In the genomic region with DNA sequence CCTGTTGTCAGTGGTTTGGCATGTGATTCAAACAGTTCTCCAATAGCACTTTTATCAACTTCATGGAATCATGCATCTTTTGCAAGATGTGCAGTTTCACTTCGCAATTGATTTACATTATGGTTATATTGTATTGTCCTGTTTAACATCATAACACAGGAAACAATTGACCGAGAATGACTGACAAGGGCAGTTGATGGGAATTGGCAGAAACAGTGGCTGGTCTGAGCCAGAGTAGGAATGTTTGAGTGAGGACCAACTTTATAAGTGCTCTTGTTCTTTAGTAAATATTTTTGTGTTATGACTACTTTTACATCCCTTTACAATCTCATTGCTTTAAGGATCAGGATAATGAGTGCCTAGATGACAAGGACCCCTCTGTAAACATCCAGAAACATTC, we compare ENCODE assay signal across 12 cellular contexts. TPM values are rescaled to one million over a fixed set of nuclear protein-coding genes. Genes with fewer than 3 reads are reported as not detected.
DNase-seq lines count a peak whose midpoint lies in the region; ATAC-seq, FAIRE-seq and TF ChIP-seq lines count a peak whose summit lies in the region.
"Had no signal": no experiment of that assay in that cellular context is flagged by ENCODE, and none has a peak within 500 bp of the region (broad histone marks: within the 10 kb centered on the region; RNA-seq: fewer than 3 reads in every experiment).

No MANE protein-coding gene starts in this region.

- H2BK15ac ChIP-seq in IMR-90 (ENCODE audit: low read depth, low read length): no peak overlapping the region

- no peak overlapping the region for H2AK5ac ChIP-seq in IMR-90 (ENCODE audit: low read depth, low read length)

- H3K4me2 ChIP-seq in A549: peak overlapping the region; percentile 80; the same call in 2 of the 3 replicates
- peak overlapping the region; percentile 87 for H3K4me2 ChIP-seq in IMR-90 (ENCODE audit: low read depth, low read length)
- H3K4me2 ChIP-seq in keratinocyte (ENCODE audit: control insufficient read depth, extremely low read depth, insufficient read depth, low read depth, low read length): peak overlapping the region; percentile 90

- dilution Hi-C loops in IMR-90 (cut with HindIII; ENCODE audit: low sequenced_read_pairs, unreplicated experiment) (no loop called here), keratinocyte (cut with MboI; ENCODE audit: extremely low pct_ligation_motif_present, low sequenced_read_pairs) (no loop called here)

- CTCF ChIA-PET in A549 (lab: Yijun Ruan, JAX): interaction anchor here (1.4 to 3.4 kb wide), 2 partner anchors 8 to 11 kb away, joined by 6 to 21 read pairs; no protein-coding TSS in a partner anchor
- CTCF ChIA-PET in IMR-90 (lab: Yijun Ruan, JAX): interaction anchor here (1.3 kb wide), 1 partner anchor 10 kb away, joined by 3 read pairs; no protein-coding TSS in a partner anchor

- H3K23ac ChIP-seq in IMR-90 (ENCODE audit: low read depth, low read length): peak overlapping the region; percentile 22; the same call in 1 of the 2 replicates

- in situ Hi-C loops in IMR-90 (cut with MboI; ENCODE audit: low sequenced_read_pairs): no loop called here

- H3K27ac ChIP-seq in A549 (no peak overlapping the region), IMR-90 (ENCODE audit: insufficient read depth, low read length) (no peak overlapping the region), breast epithelium (no peak overlapping the region), keratinocyte (ENCODE audit: control insufficient read depth, insufficient read depth, low read length) (no peak overlapping the region)
- H3K27ac ChIP-seq: C4-2B had no signal

- no peak overlapping the region for H4K8ac ChIP-seq in IMR-90 (ENCODE audit: low read depth in 2 of 2, low read length in 2 of 2)

- no peak overlapping the region for H2AK9ac ChIP-seq in IMR-90 (replicated peaks; ENCODE audit: low read depth, low read length, poor library complexity)

- H2BK20ac ChIP-seq in IMR-90 (ENCODE audit: low read depth, low read length): no peak overlapping the region

- no peak overlapping the region for H3K18ac ChIP-seq in IMR-90 (ENCODE audit: low read depth, low read length)

- no peak overlapping the region for H3K14ac ChIP-seq in IMR-90 (replicated peaks; ENCODE audit: low read depth, low read length)

- H3K9ac ChIP-seq in IMR-90 (ENCODE audit: low read depth, low read length) (no peak overlapping the region), keratinocyte (ENCODE audit: control insufficient read depth, extremely low read depth, insufficient read depth, low read length) (no peak overlapping the region)

- H2BK5ac ChIP-seq in IMR-90 (ENCODE audit: low read depth, low read length, poor library complexity, severe bottlenecking): no peak overlapping the region

- H3K56ac ChIP-seq in IMR-90 (ENCODE audit: extremely low read depth, insufficient read depth, low read length): no peak overlapping the region

- H3K9me1 ChIP-seq in IMR-90 (ENCODE audit: insufficient read depth, low read length): peaks cover 4% of the 10 kb centered on the region
- no peaks in the 10 kb centered on the region for H3K9me1 ChIP-seq in keratinocyte (ENCODE audit: control insufficient read depth, extremely low read depth, insufficient read depth, low read length)

- TF ChIP-seq RAD21 in A549 (conservative IDR thresholded peaks at IDR 0.05 in 1 of 2, IDR thresholded peaks at IDR 0.05 in 1 of 2) (no peak), IMR-90 (IDR thresholded peaks at IDR 0.05; ENCODE audit: low read length) (no peak)

- POLR2A ChIA-PET in A549 (lab: Yijun Ruan, JAX): no interaction called here
- POLR2A ChIA-PET in IMR-90 (lab: Charles Lee; ENCODE audit: unreplicated experiment): no interaction called here

- DNase-seq in A549 (ENCODE audit: low read depth in 1 of 2, low spot score in 1 of 2): no peak
- DNase-seq in IMR-90: no peak
- DNase-seq in breast epithelium (ENCODE audit: low spot score in 2 of 2): no peak
- no peak for DNase-seq in keratinocyte (ENCODE audit: low read depth, low spot score)
- no peak for DNase-seq in AML-193 (lab: John Stamatoyannopoulos, UW)
- DNase-seq: NCI-H2029 treated with DMSO at 0.1 percent for 48 hours, SHP77 treated with DMSO at 0.1 percent for 48 hours had no signal

- H3K27me3 ChIP-seq in IMR-90 (ENCODE audit: control insufficient read depth, insufficient read depth, low read length): no peaks in the 10 kb centered on the region
- no peaks in the 10 kb centered on the region for H3K27me3 ChIP-seq in breast epithelium
- no peaks in the 10 kb centered on the region for H3K27me3 ChIP-seq in keratinocyte (ENCODE audit: control insufficient read depth, extremely low read depth, insufficient read depth, low read length)

- H4K5ac ChIP-seq in IMR-90 (ENCODE audit: low read depth, low read length): no peak overlapping the region

- TF ChIP-seq CTCF in A549 (IDR thresholded peaks at IDR 0.05) (no peak), IMR-90 (conservative IDR thresholded peaks at IDR 0.05; ENCODE audit: low read depth, low read length) (no peak), breast epithelium (IDR thresholded peaks at IDR 0.05) (no peak), keratinocyte (optimal IDR thresholded peaks at IDR 0.05 in 1 of 3, IDR thresholded peaks at IDR 0.05 in 1 of 3, conservative IDR thresholded peaks at IDR 0.05 in 1 of 3; ENCODE audit: extremely low read depth in 1 of 3, insufficient read depth in 2 of 3, low read length in 3 of 3) (no peak)

- TF ChIP-seq POLR2A in A549 (IDR thresholded peaks at IDR 0.05; ENCODE audit: low read length): no peak
- no peak for TF ChIP-seq POLR2A in IMR-90 (IDR thresholded peaks at IDR 0.05; ENCODE audit: low read depth, low read length)
- no peak for TF ChIP-seq POLR2A in breast epithelium (IDR thresholded peaks at IDR 0.05)

- 92% methylated on average over 2 of the region's 2 CpGs for WGBS in A549 (ENCODE audit: missing lambda C conversion rate)
- WGBS in IMR-90 (ENCODE audit: extremely low coverage in 2 of 2, insufficient read length in 1 of 2), 2 experiments: no CpG with 5 or more reads among the region's 2 CpGs

- no peak overlapping the region for H4K91ac ChIP-seq in IMR-90 (ENCODE audit: insufficient read depth, low read depth, low read length)

- no peak overlapping the region for H3K4me3 ChIP-seq in A549
- peak overlapping the region; percentile 79; the same call in 1 of the 2 replicates for H3K4me3 ChIP-seq in IMR-90 (ENCODE audit: insufficient read depth, low read depth, low read length)
- peak overlapping the region in 2 of 3 donors; percentile 97 for H3K4me3 ChIP-seq in breast epithelium
- peak overlapping the region in 2 of 3 experiments; percentile 87 to 96 for H3K4me3 ChIP-seq in keratinocyte (ENCODE audit: control insufficient read depth in 2 of 3, extremely low read depth in 1 of 3, insufficient read depth in 2 of 3, low read depth in 1 of 3, low read length in 3 of 3)

- peaks cover 16 to 59% of the 10 kb centered on the region in 2 experiments for H3K79me1 ChIP-seq in IMR-90 (ENCODE audit: low read depth in 1 of 2, low read length in 2 of 2)

- H3K79me2 ChIP-seq in keratinocyte (ENCODE audit: control insufficient read depth, insufficient read depth, low read length): peaks cover 55% of the 10 kb centered on the region

- TF ChIP-seq EP300 in A549 (IDR thresholded peaks at IDR 0.05): no peak

- peaks cover 17% of the 10 kb centered on the region; the same call in 2 of the 3 replicates for H3K4me1 ChIP-seq in A549
- no peaks in the 10 kb centered on the region; the same call in none of the 2 replicates for H3K4me1 ChIP-seq in IMR-90 (ENCODE audit: control insufficient read depth, insufficient read depth, low read length)
- peaks cover 0 to 6% of the 10 kb centered on the region in 2 donors for H3K4me1 ChIP-seq in breast epithelium
- H3K4me1 ChIP-seq in keratinocyte (ENCODE audit: control insufficient read depth, extremely low read depth, insufficient read depth, low read length): peaks cover 11% of the 10 kb centered on the region

- FAIRE-seq in A549 (lab: Jason Lieb, UNC) (no peak), keratinocyte (lab: Jason Lieb, UNC) (no peak)
- FAIRE-seq: GM12892 had no signal

- H4K20me1 ChIP-seq in IMR-90 (ENCODE audit: insufficient read depth, low read length) (peaks cover 17% of the 10 kb centered on the region), keratinocyte (ENCODE audit: control insufficient read depth, extremely low read depth, insufficient read depth, low read length) (no peaks in the 10 kb centered on the region)

- H3K9me3 ChIP-seq in A549: no peaks in the 10 kb centered on the region
- no peaks in the 10 kb centered on the region for H3K9me3 ChIP-seq in IMR-90 (ENCODE audit: control insufficient read depth, insufficient read depth, low read length)
- no peaks in the 10 kb centered on the region for H3K9me3 ChIP-seq in breast epithelium
- H3K9me3 ChIP-seq in keratinocyte (ENCODE audit: control insufficient read depth, low read depth, low read length): no peaks in the 10 kb centered on the region

- no peaks in the 10 kb centered on the region for H3K36me3 ChIP-seq in IMR-90 (ENCODE audit: control insufficient read depth, insufficient read depth, low read length)
- no peaks in the 10 kb centered on the region for H3K36me3 ChIP-seq in breast epithelium
- H3K36me3 ChIP-seq in keratinocyte (ENCODE audit: control insufficient read depth in 2 of 2, extremely low read depth in 1 of 2, insufficient read depth in 2 of 2, low read length in 2 of 2): no peaks in the 10 kb centered on the region

- no peak overlapping the region for H3K4ac ChIP-seq in IMR-90 (ENCODE audit: low read depth, low read length)

- ATAC-seq in A549: no peak
- no peak for ATAC-seq in IMR-90 (ENCODE audit: low read depth)
- ATAC-seq in HG02981 (IDR thresholded peaks at IDR 0.05; ENCODE audit: unreplicated experiment): no peak
- ATAC-seq in HG02885 (IDR thresholded peaks at IDR 0.05; ENCODE audit: poor library complexity, unreplicated experiment): no peak
- no peak for ATAC-seq in GM19351 (IDR thresholded peaks at IDR 0.05; ENCODE audit: unreplicated experiment)

- intact Hi-C loops in IMR-90 (cut with micrococcal nuclease) (no loop called here), breast epithelium (cut with DNase I; ENCODE audit: low total_unique reads) (no loop called here)

- no peak overlapping the region for H2BK120ac ChIP-seq in IMR-90 (ENCODE audit: low read depth, low read length)

- no TSS peak for BruUV-seq in IMR-90 (replicated peaks; lab: Mats Ljungman, UMichigan)

- no peak overlapping the region for H2AFZ ChIP-seq in IMR-90 (replicated peaks; ENCODE audit: low read length, poor library complexity)
- H2AFZ ChIP-seq in keratinocyte (ENCODE audit: control insufficient read depth, low read length): no peak overlapping the region

RNA-seq across cellular contexts. Expression of a gene that starts 2.2 kb away (rescaled TPM):
- polyA plus RNA-seq in A549 (2011; rRNA removed) (36.3 and 45.4 TPM in 2 replicates), A549 (2017; fragmentation: RNase III; extraction: RNeasy Plus Mini Kit Qiagen cat#74134 plus additional on column Dnase treatment) (21.7 to 23.9 TPM (median 23.3 TPM) in 3 replicates), IMR-90 (2012; rRNA removed) (23.9 and 24.6 TPM in 2 replicates), keratinocyte (28.3 to 43.1 TPM (median 30.0 TPM) in 3 replicates)
- 17.8 and 19.9 TPM in 2 replicates for polyA plus RNA-seq in A549 (2012; cell fraction: cytosol; rRNA removed)
- polyA plus RNA-seq in A549 (2012; cell fraction: nucleus; rRNA removed): 11.9 and 15.0 TPM in 2 replicates
- polyA minus RNA-seq in A549 (2011; rRNA and poly(A)+ RNA removed): 9.3 and 11.0 TPM in 2 replicates
- total RNA-seq in IMR-90 (2012; rRNA removed) (29.2 and 44.4 TPM in 2 replicates), breast epithelium (10 to 100 TPM; 28.5 to 39.2 (median 29.0) TPM)
- polyA plus RNA-seq in IMR-90 (2012; cell fraction: cytosol; rRNA removed): 12.1 and 15.2 TPM in 2 replicates
- polyA plus RNA-seq in IMR-90 (2012; cell fraction: nucleus; rRNA removed; ENCODE audit: low replicate concordance): 8.3 and 13.7 TPM in 2 replicates
- polyA plus RNA-seq in keratinocyte (2011; ENCODE audit: low read depth): 48.4 TPM
- 28.3 and 49.9 TPM in 2 replicates for polyA plus RNA-seq in keratinocyte (2011; cell fraction: cytosol; rRNA removed)
- 29.9 and 37.8 TPM in 2 replicates for polyA plus RNA-seq in keratinocyte (2011; cell fraction: nucleus; rRNA removed)
- 27.0 and 27.9 TPM in 2 replicates for polyA plus RNA-seq in keratinocyte (2012; ENCODE audit: low replicate concordance)
- 11.1 to 34.9 TPM (median 16.9 TPM) in 3 replicates for polyA minus RNA-seq in keratinocyte
- 43.0 TPM for polyA minus RNA-seq in keratinocyte (2011; cell fraction: cytosol; rRNA and poly(A)+ RNA removed)
- polyA minus RNA-seq in keratinocyte (2011; cell fraction: nucleus; rRNA and poly(A)+ RNA removed): 24.9 and 43.0 TPM in 2 replicates
